23 cellular contexts compared by ENCODE assay signal in the genomic region with DNA sequence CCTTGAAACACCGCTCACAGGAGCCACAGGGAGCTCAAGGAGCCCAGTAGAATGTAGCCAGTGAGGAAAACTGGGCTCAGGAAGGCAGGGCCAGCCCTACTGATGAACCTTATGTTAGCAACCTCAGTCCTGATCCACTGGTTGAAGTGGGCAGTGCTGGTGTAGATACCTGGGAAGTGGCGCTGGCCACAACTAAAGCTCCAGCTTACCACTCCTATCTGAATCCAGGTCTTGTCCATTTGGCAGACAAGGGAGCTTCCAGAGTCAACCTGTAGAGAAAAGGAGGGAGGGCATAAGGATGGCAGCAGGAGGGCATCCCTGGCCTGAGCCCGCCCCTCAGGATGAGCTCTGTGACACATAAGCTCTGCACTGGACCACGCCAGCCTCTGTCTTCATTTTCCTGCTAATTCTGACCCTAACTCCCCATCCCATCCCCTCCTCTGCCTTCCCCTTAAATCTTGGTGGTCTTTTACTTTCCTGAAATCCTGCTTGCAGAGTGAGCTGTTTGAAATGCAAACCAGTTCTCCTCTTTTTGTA. TPM values are rescaled to one million over a fixed set of nuclear protein-coding genes. Genes with fewer than 3 reads are reported as not detected.
DNase-seq lines count a peak whose midpoint lies in the region; TF ChIP-seq lines count a peak whose summit lies in the region.
"Had no signal": no experiment of that assay in that cellular context is flagged by ENCODE, and none has a peak within 500 bp of the region (broad histone marks: within the 10 kb centered on the region; RNA-seq: fewer than 3 reads in every experiment).

No MANE protein-coding gene starts in this region.

- TF ChIP-seq EP300 in sigmoid colon (IDR thresholded peaks at IDR 0.05): no peak

- no peak for TF ChIP-seq CTCF in Peyer's patch (IDR thresholded peaks at IDR 0.05)
- TF ChIP-seq CTCF in sigmoid colon (IDR thresholded peaks at IDR 0.05): no peak

- TF ChIP-seq POLR2A in Peyer's patch (IDR thresholded peaks at IDR 0.05): no peak
- no peak for TF ChIP-seq POLR2A in sigmoid colon (IDR thresholded peaks at IDR 0.05)

- H3K36me3 ChIP-seq in Peyer's patch: no peaks in the 10 kb centered on the region
- no peaks in the 10 kb centered on the region for H3K36me3 ChIP-seq in sigmoid colon
- H3K36me3 ChIP-seq: BE2C had no signal

- H3K4me3 ChIP-seq in Peyer's patch: no peak overlapping the region
- no peak overlapping the region for H3K4me3 ChIP-seq in sigmoid colon
- H3K4me3 ChIP-seq: A549, SK-N-MC had no signal

- 82 to 94% methylated on average over 4 of the region's 4 CpGs for WGBS in sigmoid colon, 2 donors

- H3K27ac ChIP-seq in Peyer's patch (no peak overlapping the region), sigmoid colon (no peak overlapping the region)
- H3K27ac ChIP-seq: A549, SK-N-MC had no signal

- H3K4me1 ChIP-seq in Peyer's patch (no peaks in the 10 kb centered on the region), sigmoid colon (no peaks in the 10 kb centered on the region)
- H3K4me1 ChIP-seq: A549, BE2C had no signal

- DNase-seq in D341Med (ENCODE audit: low spot score): peak; percentile 12
- peak in 2 of 3 donors; percentile 19 to 30 for DNase-seq in Peyer's patch
- peak; percentile 55 for DNase-seq in mesenteric fat pad (ENCODE audit: low spot score)
- DNase-seq in sigmoid colon: peak; percentile 32
- DNase-seq in NCI-H2227 treated with DMSO at 0.1 percent for 48 hours (lab: John Stamatoyannopoulos, UW): no peak
- DNase-seq in AML-193 (lab: John Stamatoyannopoulos, UW): no peak
- no peak for DNase-seq in COR-L47 (lab: John Stamatoyannopoulos, UW)
- DNase-seq: BE2C, GOT3, KBM-7, MM.1S, NCI-H1092 treated with DMSO at 0.1 percent for 48 hours, NCI-H1436 treated with DMSO at 0.1 percent for 48 hours, NCI-H2029, NCI-H226, NCI-H524, OCI-M1, SHP77 treated with DMSO at 0.1 percent for 48 hours had no signal

- intact Hi-C loops in sigmoid colon (cut with DNase I): no loop called here

- no peaks in the 10 kb centered on the region for H3K9me3 ChIP-seq in Peyer's patch
- no peaks in the 10 kb centered on the region for H3K9me3 ChIP-seq in sigmoid colon
- H3K9me3 ChIP-seq: A549, BE2C had no signal

- H3K27me3 ChIP-seq in Peyer's patch (no peaks in the 10 kb centered on the region), sigmoid colon (peaks cover 4 to 24% (median 16%) of the 10 kb centered on the region in 3 donors)
- H3K27me3 ChIP-seq: BE2C had no signal

RNA-seq across cellular contexts. Expression of gene PRSS50, which starts 2.1 kb away (rescaled TPM):
- total RNA-seq in Peyer's patch: not detected
- not detected for total RNA-seq in mesenteric fat pad
- total RNA-seq in sigmoid colon: 1 to 10 TPM in 1 of 4 donors, under 1 TPM in 2, not detected in 1; 0.16 to 1.1 (median 0.81) TPM
- under 1 TPM in 1 of 3 donors, not detected in 2; 0.03 TPM for polyA plus RNA-seq in sigmoid colon
- total RNA-seq: G401, HT1080, RPMI7951 had no signal
- polyA plus RNA-seq: A549 had no signal

RNA-seq across cellular contexts. Expression of gene TMIE, which starts 18.6 kb away (rescaled TPM):
- 1 to 10 TPM in 1 of 4 donors, not detected in 3; 1.3 TPM for total RNA-seq in Peyer's patch
- total RNA-seq in mesenteric fat pad: 0.19 TPM
- 1 to 10 TPM in 2 of 4 donors, under 1 TPM in 1, not detected in 1; 0.81 to 1.8 (median 1.8) TPM for total RNA-seq in sigmoid colon
- polyA plus RNA-seq in sigmoid colon: under 1 TPM in 1 of 3 donors, not detected in 2; 0.63 TPM
- total RNA-seq: G401, HT1080, RPMI7951 had no signal

RNA-seq across cellular contexts. Expression of gene ALS2CL, which starts 26.3 kb away (rescaled TPM):
- total RNA-seq in Peyer's patch (100 to 1,000 TPM in 1 of 4 donors, 10 to 100 TPM in 3; 64.3 to 113 (median 82.7) TPM), mesenteric fat pad (8.4 TPM), sigmoid colon (10 to 100 TPM in 1 of 4 donors, 1 to 10 TPM in 3; 3.9 to 10.5 (median 4.3) TPM)
- polyA plus RNA-seq in sigmoid colon: 10 to 100 TPM in 1 of 3 donors, 1 to 10 TPM in 2; 5.4 to 35.0 (median 6.0) TPM

Comparison
In these comparisons a context has a peak if more than half of its experiments do, and no peak if none do; other contexts are left out.
1. DNase-seq: peak in D341Med (single experiment), Peyer's patch (2 of 3), mesenteric fat pad (single experiment) and sigmoid colon (single experiment); none in NCI-H2227 treated with DMSO at 0.1 percent for 48 hours (single experiment), AML-193 (0 of 2) and COR-L47 (single experiment).